Comparison of ENCODE assay signal across 1 cellular context in genomic region chr11:69241844-69242582, GRCh38.
TF ChIP-seq lines count a peak whose summit lies in the region.

No MANE protein-coding gene starts in this region.

TF ChIP-seq in IMR-90, 13 proteins besides CTCF, POLR2A, EP300 and RAD21:
- TF ChIP-seq MXI1 (IDR thresholded peaks at IDR 0.05; ENCODE audit: borderline replicate concordance, low read depth, low read length), result no peak
- TF ChIP-seq CEBPB (IDR thresholded peaks at IDR 0.05; ENCODE audit: low read depth, low read length), result peak; percentile 67
TF ChIP-seq in IMR-90: peak in this region for 1.
